Comparison of ENCODE assay signal across 27 cellular contexts in genomic region chr1:172453607-172454006, GRCh38. TPM values are rescaled to one million over a fixed set of nuclear protein-coding genes. Genes with fewer than 3 reads are reported as not detected.
DNase-seq lines count a peak whose midpoint lies in the region; ATAC-seq, FAIRE-seq and TF ChIP-seq lines count a peak whose summit lies in the region.
"Had no signal": no experiment of that assay in that cellular context is flagged by ENCODE, and none has a peak within 500 bp of the region (broad histone marks: within the 10 kb centered on the region; RNA-seq: fewer than 3 reads in every experiment).

No MANE protein-coding gene starts in this region.

- in situ Hi-C loops in HepG2 (cut with HindIII; ENCODE audit: extremely low pct_ligation_motif_present, low pct_unique_long_range_greater_than_20kb) = no loop called here

- H3K14ac ChIP-seq in trophoblast cell (ENCODE audit: low read length) = no peak overlapping the region

- BruUV-seq in HepG2 (replicated peaks; lab: Mats Ljungman, UMichigan) (no TSS peak), PC-3 (replicated peaks; lab: Mats Ljungman, UMichigan) (no TSS peak)

- H3K4me3 ChIP-seq in HepG2 (replicated peaks in 1 of 3; ENCODE audit: insufficient read depth in 1 of 3, low read depth in 2 of 3, low read length in 3 of 3) (no peak overlapping the region), right lobe of liver (no peak overlapping the region), PC-3 (ENCODE audit: low read length) (no peak overlapping the region), mucosa of descending colon (no peak overlapping the region), trophoblast cell (ENCODE audit: low read depth, low read length) (no peak overlapping the region)
- H3K4me3 ChIP-seq: MG63, PC-9 had no signal

- no peak overlapping the region for H3K18ac ChIP-seq in trophoblast cell (ENCODE audit: low read length)

- H4K20me1 ChIP-seq in HepG2 (ENCODE audit: insufficient read depth, low read length) = no peaks in the 10 kb centered on the region
- H4K20me1 ChIP-seq in PC-3 (ENCODE audit: low read length) = no peaks in the 10 kb centered on the region

- H3K27me3 ChIP-seq in HepG2 (ENCODE audit: control insufficient read depth in 1 of 2, insufficient read depth in 2 of 2, low read length in 2 of 2) (no peaks in the 10 kb centered on the region; a peak in 1 of 5 replicates), right lobe of liver (no peaks in the 10 kb centered on the region), PC-3 (ENCODE audit: low read length) (no peaks in the 10 kb centered on the region), trophoblast cell (ENCODE audit: insufficient read depth, low read length) (no peaks in the 10 kb centered on the region)
- H3K27me3 ChIP-seq: BE2C, MG63 had no signal

- H3K9me2 ChIP-seq in PC-3 (replicated peaks; ENCODE audit: low read length) = no peaks in the 10 kb centered on the region

- ATAC-seq in HepG2 = no peak
- no peak for ATAC-seq in right lobe of liver
- peak; percentile 0; the same call in 1 of the 2 replicates for ATAC-seq in PC-3
- peak; percentile 11 for ATAC-seq in mucosa of descending colon

- no peaks in the 10 kb centered on the region for H3K36me3 ChIP-seq in HepG2 (replicated peaks in 1 of 2; ENCODE audit: control insufficient read depth in 1 of 2, insufficient read depth in 2 of 2, low read length in 2 of 2)
- no peaks in the 10 kb centered on the region for H3K36me3 ChIP-seq in right lobe of liver
- no peaks in the 10 kb centered on the region for H3K36me3 ChIP-seq in PC-3 (ENCODE audit: low read depth, low read length)
- no peaks in the 10 kb centered on the region for H3K36me3 ChIP-seq in mucosa of descending colon (ENCODE audit: low read depth)
- peaks cover 0 to 3% of the 10 kb centered on the region in 2 experiments for H3K36me3 ChIP-seq in trophoblast cell (ENCODE audit: control insufficient read depth in 1 of 2, insufficient read depth in 2 of 2, low read length in 2 of 2)
- H3K36me3 ChIP-seq: BE2C, MG63 had no signal

- H4K8ac ChIP-seq in trophoblast cell (ENCODE audit: low read depth, low read length) = no peak overlapping the region

- no peak overlapping the region for H3K27ac ChIP-seq in HepG2 (ENCODE audit: extremely low read length, insufficient read depth, low read length)
- no peak overlapping the region for H3K27ac ChIP-seq in right lobe of liver
- 0 out of 2 replicates have a peak overlapping the region, but pooled peaks have one; percentile 0 for H3K27ac ChIP-seq in PC-3 (ENCODE audit: low read length)
- H3K27ac ChIP-seq in trophoblast cell (ENCODE audit: low read depth, low read length) = peak overlapping the region; percentile 59
- H3K27ac ChIP-seq: HL-60, PC-9 had no signal

- no peak overlapping the region for H2BK5ac ChIP-seq in trophoblast cell (ENCODE audit: low read depth, low read length, poor library complexity)

- no peak for TF ChIP-seq EP300 in HepG2 (IDR thresholded peaks at IDR 0.05; ENCODE audit: low read depth in 2 of 2, low read length in 2 of 2)
- TF ChIP-seq EP300 in HepG2 (CRISPR knock-in tag; IDR thresholded peaks at IDR 0.05; ENCODE audit: borderline replicate concordance) = no peak

- H3K9ac ChIP-seq in HepG2 (ENCODE audit: insufficient read depth, low read depth, low read length) = no peak overlapping the region
- H3K9ac ChIP-seq in PC-3 (ENCODE audit: low read length) = no peak overlapping the region
- no peak overlapping the region for H3K9ac ChIP-seq in trophoblast cell (ENCODE audit: low read length)

- TF ChIP-seq POLR2A in HepG2 (IDR thresholded peaks at IDR 0.05; ENCODE audit: insufficient read depth in 1 of 2, low read depth in 2 of 2, low read length in 2 of 2) (no peak), right lobe of liver (IDR thresholded peaks at IDR 0.05) (no peak)

- H3K4ac ChIP-seq in trophoblast cell (ENCODE audit: low read depth, low read length) = peak overlapping the region; percentile 24

- DNase-seq in HepG2 (ENCODE audit: low spot score) = no peak
- no peak for DNase-seq in right lobe of liver
- peak; percentile 71 for DNase-seq in PC-3
- no peak for DNase-seq in mucosa of descending colon
- DNase-seq in trophoblast cell = no peak
- no peak for DNase-seq in GM19238 (ENCODE audit: insufficient read length, low spot score)
- no peak for DNase-seq in OCI-M1 (lab: John Stamatoyannopoulos, UW)
- DNase-seq: BE2C; CD8-positive, alpha-beta memory T cell; DMS 273 treated with DMSO at 0.1 percent for 48 hours; DND-41; MG63; NCI-H1105 treated with DMSO at 0.1 percent for 48 hours; NCI-H146; NCI-H1930; NCI-H2107; NCI-H524 treated with DMSO at 0.1 percent for 48 hours; NCI-H774; PC-9; Right ventricle myocardium superior had no signal

- H3K4me1 ChIP-seq in HepG2 (ENCODE audit: insufficient read depth, low read length) (peaks cover 54% of the 10 kb centered on the region), right lobe of liver (peaks cover 0 to 30% (median 2%) of the 10 kb centered on the region in 4 donors), PC-3 (ENCODE audit: insufficient read depth, low read length) (peaks cover 55% of the 10 kb centered on the region), mucosa of descending colon (ENCODE audit: low read depth) (peaks cover 11% of the 10 kb centered on the region), trophoblast cell (ENCODE audit: control insufficient read depth in 1 of 2, insufficient read depth in 2 of 2, low read length in 2 of 2) (peaks cover 23 to 31% of the 10 kb centered on the region in 2 experiments)

- no peak overlapping the region for H3K4me2 ChIP-seq in HepG2 (ENCODE audit: low read depth, low read length)
- H3K4me2 ChIP-seq in PC-3 (ENCODE audit: low read length) = peak overlapping the region; percentile 9
- H3K4me2 ChIP-seq in trophoblast cell (ENCODE audit: low read length) = no peak overlapping the region
- H3K4me2 ChIP-seq: PC-9 had no signal

- H2BK12ac ChIP-seq in trophoblast cell (ENCODE audit: low read length) = peak overlapping the region; percentile 60

- no peak overlapping the region for H2AK5ac ChIP-seq in trophoblast cell (ENCODE audit: low read length)

- intact Hi-C loops in HepG2 (cut with micrococcal nuclease; ENCODE audit: unreplicated experiment) (no loop called here), right lobe of liver (cut with DNase I) (loop anchor here in 1 of 2 donors (10.0 kb wide), 1 partner anchor 261 kb away; no protein-coding TSS in a partner anchor), PC-3 (cut with micrococcal nuclease) (loop anchor here (5.0 kb wide), 1 partner anchor 969 kb away; no protein-coding TSS in a partner anchor), mucosa of descending colon (cut with DNase I, micrococcal nuclease) (loop anchor here (10.0 kb wide), 2 partner anchors 251 to 261 kb away; no protein-coding TSS in a partner anchor)

- H2AFZ ChIP-seq in HepG2 (ENCODE audit: low read length) (no peak overlapping the region), PC-3 (ENCODE audit: low read length) (no peak overlapping the region), trophoblast cell (ENCODE audit: insufficient read depth, low read length, poor library complexity) (no peak overlapping the region)
- H2AFZ ChIP-seq: PC-9 had no signal

- no peak for TF ChIP-seq RAD21 in HepG2 (CRISPR knock-in tag; IDR thresholded peaks at IDR 0.05)

- CTCF ChIA-PET in HepG2 (lab: Yijun Ruan, JAX; ENCODE audit: low intra/inter-chr PET ratio, low total read pairs) (no interaction called here), PC-3 (lab: Charles Lee) (interaction anchor here (0.5 kb wide), 1 partner anchor 195 kb away, joined by 3 read pairs; no protein-coding TSS in a partner anchor)

- TF ChIP-seq CTCF in HepG2 (CRISPR knock-in tag; IDR thresholded peaks at IDR 0.05) = no peak
- no peak for TF ChIP-seq CTCF in right lobe of liver (IDR thresholded peaks at IDR 0.05)
- TF ChIP-seq CTCF in PC-3 (conservative IDR thresholded peaks at IDR 0.05; ENCODE audit: low read depth, low read length) = no peak
- TF ChIP-seq CTCF in mucosa of descending colon (IDR thresholded peaks at IDR 0.05) = no peak

- H2BK120ac ChIP-seq in trophoblast cell (ENCODE audit: insufficient read depth, low read length, poor library complexity) = peak overlapping the region; percentile 33

- no peak overlapping the region for H3K23ac ChIP-seq in trophoblast cell (ENCODE audit: low read length)

- WGBS in HepG2 (ENCODE audit: low lambda C conversion rate) = 44% methylated on average over 1 of the region's 1 CpG
- WGBS in right lobe of liver (ENCODE audit: insufficient coverage, low coverage, low lambda C conversion rate, missing lambda C conversion rate) = 53% methylated on average over 1 of the region's 1 CpG
- no CpG with 5 or more reads among the region's 1 CpG for WGBS in trophoblast cell (ENCODE audit: extremely low coverage, insufficient coverage, insufficient read length)

- no peaks in the 10 kb centered on the region for H3K9me3 ChIP-seq in HepG2 (ENCODE audit: low read length)
- no peaks in the 10 kb centered on the region for H3K9me3 ChIP-seq in right lobe of liver
- H3K9me3 ChIP-seq in PC-3 (ENCODE audit: low read length) = no peaks in the 10 kb centered on the region
- no peaks in the 10 kb centered on the region for H3K9me3 ChIP-seq in mucosa of descending colon
- H3K9me3 ChIP-seq in trophoblast cell (ENCODE audit: insufficient read depth, low read depth, low read length) = no peaks in the 10 kb centered on the region
- H3K9me3 ChIP-seq: BE2C, MG63 had no signal

- H3K79me2 ChIP-seq in HepG2 (ENCODE audit: insufficient read depth, low read length) (no peaks in the 10 kb centered on the region), PC-3 (ENCODE audit: low read length) (no peaks in the 10 kb centered on the region), trophoblast cell (ENCODE audit: control insufficient read depth, insufficient read depth, low read length, poor library complexity) (peaks cover 2% of the 10 kb centered on the region)

- peaks cover 39% of the 10 kb centered on the region for H3K79me1 ChIP-seq in trophoblast cell (ENCODE audit: low read length)

- POLR2A ChIA-PET in HepG2 (lab: Yijun Ruan, JAX) = interaction anchor here (1.1 to 2.9 kb wide), 3 partner anchors 13 to 79 kb away, joined by 5 to 12 read pairs (median 8); partner anchors contain the start of gene SUCO
- POLR2A ChIA-PET in PC-3 (lab: Charles Lee; ENCODE audit: unreplicated experiment) = interaction anchor here (0.6 kb wide), 1 partner anchor 523 kb away, joined by 5 read pairs; no protein-coding TSS in a partner anchor

- H4K91ac ChIP-seq in trophoblast cell (ENCODE audit: low read depth, low read length) = peak overlapping the region; percentile 63

- H3F3A ChIP-seq in PC-3 (ENCODE audit: low read length, unreplicated experiment) = peaks cover 14% of the 10 kb centered on the region

- no peak overlapping the region for H4K12ac ChIP-seq in trophoblast cell (ENCODE audit: low read depth, low read length)

- no peak for FAIRE-seq in HepG2 (lab: Jason Lieb, UNC)
- FAIRE-seq: GM12892, GM19239 had no signal

RNA-seq across cellular contexts. Expression of gene PIGC, which starts 9.7 kb away (rescaled TPM):
- total RNA-seq in HepG2 (2016; rRNA removed; fragmentation: Illumina TruSeq; extraction: Trizol) (24.1 and 29.5 TPM in 2 replicates), right lobe of liver (10 to 100 TPM in 2 of 6 experiments, 1 to 10 TPM in 4; 6.7 to 12.0 (median 8.7) TPM), PC-3 (2014; rRNA removed) (57.5 and 70.5 TPM in 2 replicates), mucosa of descending colon (10 to 100 TPM; 25.6 to 27.7 (median 26.3) TPM)
- 16.3 and 18.6 TPM in 2 replicates for total RNA-seq in HepG2 (2016; cell fraction: cytosol; rRNA removed; fragmentation: Illumina TruSeq; extraction: Trizol; ENCODE audit: low read depth)
- total RNA-seq in HepG2 (2016; cell fraction: insoluble cytoplasmic fraction; rRNA removed; fragmentation: Illumina TruSeq; extraction: Trizol) = 24.7 and 31.4 TPM in 2 replicates
- total RNA-seq in HepG2 (2016; cell fraction: membrane; rRNA removed; fragmentation: Illumina TruSeq; extraction: Trizol) = 28.1 and 30.5 TPM in 2 replicates
- 23.0 and 23.6 TPM in 2 replicates for total RNA-seq in HepG2 (2016; cell fraction: nucleus; rRNA removed; fragmentation: Illumina TruSeq; extraction: Trizol)
- 24.3 and 26.7 TPM in 2 replicates for polyA plus RNA-seq in HepG2 (2011; rRNA removed)
- polyA plus RNA-seq in HepG2 (2011; cell fraction: cytosol; rRNA removed) = 21.8 and 31.9 TPM in 2 replicates
- polyA plus RNA-seq in HepG2 (2011; cell fraction: nucleus; rRNA removed) = 11.7 and 14.0 TPM in 2 replicates
- polyA plus RNA-seq in HepG2 (2012) = 20.7 and 24.9 TPM in 2 replicates
- polyA plus RNA-seq in HepG2 (2016; cell fraction: cytosol; fragmentation: Illumina TruSeq; extraction: Trizol; ENCODE audit: low read depth) = 12.8 and 18.8 TPM in 2 replicates
- 21.8 and 22.1 TPM in 2 replicates for polyA plus RNA-seq in HepG2 (2016; cell fraction: insoluble cytoplasmic fraction; fragmentation: Illumina TruSeq; extraction: Trizol; ENCODE audit: low read depth)
- 18.2 and 25.0 TPM in 2 replicates for polyA plus RNA-seq in HepG2 (2016; cell fraction: membrane; fragmentation: Illumina TruSeq; extraction: Trizol; ENCODE audit: low read depth)
- polyA plus RNA-seq in HepG2 (2016; cell fraction: nucleus; fragmentation: Illumina TruSeq; extraction: Trizol; ENCODE audit: insufficient read depth, low read depth) = 30.3 and 30.7 TPM in 2 replicates
- polyA minus RNA-seq in HepG2 (2011; rRNA and poly(A)+ RNA removed; ENCODE audit: low replicate concordance) = 61.9 and 64.5 TPM in 2 replicates
- polyA minus RNA-seq in HepG2 (2011; cell fraction: cytosol; rRNA and poly(A)+ RNA removed) = 14.4 and 14.5 TPM in 2 replicates
- 11.8 and 16.7 TPM in 2 replicates for polyA minus RNA-seq in HepG2 (2011; cell fraction: nucleus; rRNA and poly(A)+ RNA removed)
- polyA plus RNA-seq in trophoblast cell (2013) = 24.8 and 24.9 TPM in 2 replicates

RNA-seq across cellular contexts. Expression of gene C1orf105, which starts 33.1 kb away (rescaled TPM):
- total RNA-seq in HepG2 (2016; rRNA removed; fragmentation: Illumina TruSeq; extraction: Trizol) (0.15 TPM in 1 of 2 replicates, not detected in the other), right lobe of liver (1 to 10 TPM in 1 of 6 experiments, under 1 TPM in 3, not detected in 2; 0.24 to 1.3 (median 0.46) TPM), PC-3 (2014; rRNA removed) (not detected in 2 replicates), mucosa of descending colon (not detected)
- not detected in 2 replicates for total RNA-seq in HepG2 (2016; cell fraction: cytosol; rRNA removed; fragmentation: Illumina TruSeq; extraction: Trizol; ENCODE audit: low read depth)
- total RNA-seq in HepG2 (2016; cell fraction: insoluble cytoplasmic fraction; rRNA removed; fragmentation: Illumina TruSeq; extraction: Trizol) = 0.63 TPM in 1 of 2 replicates, not detected in the other
- total RNA-seq in HepG2 (2016; cell fraction: membrane; rRNA removed; fragmentation: Illumina TruSeq; extraction: Trizol) = 0.28 TPM in 1 of 2 replicates, not detected in the other
- 0.60 TPM in 1 of 2 replicates, not detected in the other for total RNA-seq in HepG2 (2016; cell fraction: nucleus; rRNA removed; fragmentation: Illumina TruSeq; extraction: Trizol)
- 0.44 and 0.45 TPM in 2 replicates for polyA plus RNA-seq in HepG2 (2011; rRNA removed)
- 0.12 and 0.28 TPM in 2 replicates for polyA plus RNA-seq in HepG2 (2011; cell fraction: cytosol; rRNA removed)
- not detected in 2 replicates for polyA plus RNA-seq in HepG2 (2011; cell fraction: nucleus; rRNA removed)
- 0.49 and 0.71 TPM in 2 replicates for polyA plus RNA-seq in HepG2 (2012)
- polyA plus RNA-seq in HepG2 (2016; cell fraction: cytosol; fragmentation: Illumina TruSeq; extraction: Trizol; ENCODE audit: low read depth) = not detected in 2 replicates
- not detected in 2 replicates for polyA plus RNA-seq in HepG2 (2016; cell fraction: insoluble cytoplasmic fraction; fragmentation: Illumina TruSeq; extraction: Trizol; ENCODE audit: low read depth)
- polyA plus RNA-seq in HepG2 (2016; cell fraction: membrane; fragmentation: Illumina TruSeq; extraction: Trizol; ENCODE audit: low read depth) = 0.23 and 0.43 TPM in 2 replicates
- polyA plus RNA-seq in HepG2 (2016; cell fraction: nucleus; fragmentation: Illumina TruSeq; extraction: Trizol; ENCODE audit: insufficient read depth, low read depth) = not detected in 2 replicates
- not detected in 2 replicates for polyA minus RNA-seq in HepG2 (2011; rRNA and poly(A)+ RNA removed; ENCODE audit: low replicate concordance)
- polyA minus RNA-seq in HepG2 (2011; cell fraction: cytosol; rRNA and poly(A)+ RNA removed) = not detected in 2 replicates
- not detected in 2 replicates for polyA minus RNA-seq in HepG2 (2011; cell fraction: nucleus; rRNA and poly(A)+ RNA removed)
- 36.7 and 38.1 TPM in 2 replicates for polyA plus RNA-seq in trophoblast cell (2013)
- total RNA-seq: CD8-positive, alpha-beta memory T cell; H4; PC-9; RPMI7951; SK-MEL-5 had no signal
- polyA plus RNA-seq: CD14-positive monocyte; CD8-positive, alpha-beta memory T cell had no signal

Comparison
In these comparisons a context has a peak if more than half of its experiments do, and no peak if none do; other contexts are left out.
1. ATAC-seq: peak in PC-3 (single experiment) and mucosa of descending colon (single experiment); none in HepG2 (single experiment) and right lobe of liver (0 of 4).
2. H3K27ac ChIP-seq: peak in PC-3 (single experiment) and trophoblast cell (single experiment); none in HepG2 (single experiment) and right lobe of liver (0 of 3).